Comparison of ENCODE assay signal across 1 cellular context in genomic region chr5:79507251-79508205, GRCh38.
TF ChIP-seq lines count a peak whose summit lies in the region.

No MANE protein-coding gene starts in this region.

TF ChIP-seq in HepG2, 621 proteins besides CTCF, POLR2A, EP300 and RAD21:
- TF ChIP-seq ZNF609 (CRISPR knock-in tag; IDR thresholded peaks at IDR 0.05; ENCODE audit: borderline replicate concordance) (no peak), ARNT2 (CRISPR knock-in tag; IDR thresholded peaks at IDR 0.05; ENCODE audit: low read depth) (no peak), ZNF274 (CRISPR knock-in tag; IDR thresholded peaks at IDR 0.05) (no peak), CCDC6 (CRISPR knock-in tag; IDR thresholded peaks at IDR 0.05) (no peak), NFE2L1 (CRISPR knock-in tag; IDR thresholded peaks at IDR 0.05; ENCODE audit: borderline replicate concordance) (no peak), SNAPC2 (CRISPR knock-in tag; IDR thresholded peaks at IDR 0.05) (no peak), HDAC6 (IDR thresholded peaks at IDR 0.05; ENCODE audit: low read depth, low read length) (no peak), TEAD3 (CRISPR knock-in tag; optimal IDR thresholded peaks at IDR 0.05; ENCODE audit: borderline replicate concordance) (no peak), CSRNP2 (CRISPR knock-in tag; conservative IDR thresholded peaks at IDR 0.05; ENCODE audit: low read depth) (no peak), ZNF749 (CRISPR knock-in tag; IDR thresholded peaks at IDR 0.05; ENCODE audit: borderline replicate concordance) (no peak), ZMYM3 (CRISPR knock-in tag; IDR thresholded peaks at IDR 0.05) (no peak), EED (CRISPR knock-in tag; IDR thresholded peaks at IDR 0.05) (no peak), ZSCAN25 (CRISPR knock-in tag; IDR thresholded peaks at IDR 0.05) (no peak), MIER3 (CRISPR knock-in tag; IDR thresholded peaks at IDR 0.05; ENCODE audit: borderline replicate concordance) (no peak), KDM6A (CRISPR knock-in tag; IDR thresholded peaks at IDR 0.05; ENCODE audit: low read depth) (no peak)
- TF ChIP-seq, protein P1, sequence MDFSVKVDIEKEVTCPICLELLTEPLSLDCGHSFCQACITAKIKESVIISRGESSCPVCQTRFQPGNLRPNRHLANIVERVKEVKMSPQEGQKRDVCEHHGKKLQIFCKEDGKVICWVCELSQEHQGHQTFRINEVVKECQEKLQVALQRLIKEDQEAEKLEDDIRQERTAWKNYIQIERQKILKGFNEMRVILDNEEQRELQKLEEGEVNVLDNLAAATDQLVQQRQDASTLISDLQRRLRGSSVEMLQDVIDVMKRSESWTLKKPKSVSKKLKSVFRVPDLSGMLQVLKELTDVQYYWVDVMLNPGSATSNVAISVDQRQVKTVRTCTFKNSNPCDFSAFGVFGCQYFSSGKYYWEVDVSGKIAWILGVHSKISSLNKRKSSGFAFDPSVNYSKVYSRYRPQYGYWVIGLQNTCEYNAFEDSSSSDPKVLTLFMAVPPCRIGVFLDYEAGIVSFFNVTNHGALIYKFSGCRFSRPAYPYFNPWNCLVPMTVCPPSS (IDR thresholded peaks at IDR 0.05): no peak
